ENCODE assay signal across 8 cellular contexts in genomic region chr2:131801745-131802350, GRCh38.
DNase-seq lines count a peak whose midpoint lies in the region; ATAC-seq and TF ChIP-seq lines count a peak whose summit lies in the region.
"Not testable (repeated sequence)": the region's sequence is repeated elsewhere in the genome, so short reads cannot be mapped to it uniquely, and the experiment has no call there.

No MANE protein-coding gene starts in this region.

- H3K27me3 ChIP-seq in endodermal cell (ENCODE audit: control insufficient read depth, insufficient read depth, low read length, poor library complexity, severe bottlenecking) = not testable (repeated sequence)

- not testable (repeated sequence) for H3K4me1 Mint-ChIP-seq in endodermal cell, memory B cell

- peak overlapping the region; percentile 89 for H3K4me3 ChIP-seq in endodermal cell (ENCODE audit: low read length)

- H3K36me3 Mint-ChIP-seq in endodermal cell (ENCODE audit: low read depth); memory B cell: not testable (repeated sequence)

- not testable (repeated sequence) for H3K9ac ChIP-seq in endodermal cell (ENCODE audit: extremely low read depth, low read length, poor library complexity, severe bottlenecking)

- not testable (repeated sequence) for H3K36me3 ChIP-seq in endodermal cell (ENCODE audit: control insufficient read depth, insufficient read depth, low read length)

- H3K27ac Mint-ChIP-seq in endodermal cell = peak overlapping the region; percentile 75
- H3K27ac Mint-ChIP-seq in memory B cell = not testable (repeated sequence)

- WGBS in endodermal cell (ENCODE audit: insufficient coverage in 1 of 2, insufficient read length in 1 of 2), 2 experiments = 3% methylated on average over 39 of the region's 41 CpGs; no CpG with 5 or more reads in 1 of the 2 experiments

- H3K4me1 ChIP-seq in endodermal cell (ENCODE audit: control insufficient read depth, insufficient read depth, low read length) = not testable (repeated sequence)

- ATAC-seq in GM19372 (IDR thresholded peaks at IDR 0.05; ENCODE audit: low read depth, unreplicated experiment) = peak; percentile 98
- peak; percentile 99 for ATAC-seq in HG03354 (IDR thresholded peaks at IDR 0.05; ENCODE audit: poor library complexity, severe bottlenecking, unreplicated experiment)
- peak; percentile 94 for ATAC-seq in memory B cell (ENCODE audit: low read depth)

- H3K27me3 Mint-ChIP-seq in endodermal cell (ENCODE audit: insufficient read depth) = peaks cover 29% of the 10 kb centered on the region
- H3K27me3 Mint-ChIP-seq in memory B cell = not testable (repeated sequence)

- H3K9me3 ChIP-seq in endodermal cell (ENCODE audit: control insufficient read depth, low read length) = not testable (repeated sequence)

- TF ChIP-seq CTCF in C4-2B (conservative IDR thresholded peaks at IDR 0.05) = peak; percentile 88
- TF ChIP-seq CTCF in endodermal cell (conservative IDR thresholded peaks at IDR 0.05) = peak; percentile 87

- not testable (repeated sequence) for H3K9me3 Mint-ChIP-seq in endodermal cell, memory B cell

- DNase-seq in NCI-H748 treated with DMSO at 0.1 percent for 48 hours (lab: John Stamatoyannopoulos, UW) (peak; percentile 27), activated T-cell treated with anti-CD3 and anti-CD28 coated beads for 1 hour (ENCODE audit: low read depth) (peak; percentile 65), endodermal cell (peak; percentile 93), memory B cell (ENCODE audit: low spot score in 2 of 2) (peak; percentile 79 to 81)
- peak; percentile 51 for DNase-seq in stimulated activated CD8-positive, alpha-beta memory T cell treated with anti-CD3 and anti-CD28 coated beads, Interleukin-12 subunit alpha, Interleukin-12 subunit beta, amount 100 ng/mL, for 1 hour (ENCODE audit: low read depth)

- not testable (repeated sequence) for H3K27ac ChIP-seq in C4-2B; endodermal cell (ENCODE audit: low read depth, low read length)

- H3K4me3 Mint-ChIP-seq in endodermal cell (peak overlapping the region; percentile 73), memory B cell (peak overlapping the region; percentile 61)

Comparison
In these comparisons a context has a peak if more than half of its experiments do, and no peak if none do; other contexts are left out.
1. DNase-seq: peak in every context shown above with its lines; median percentile 93 in endodermal cell; 80 in memory B cell; 65 in activated T-cell treated with anti-CD3 and anti-CD28 coated beads for 1 hour; 51 in stimulated activated CD8-positive, alpha-beta memory T cell treated with anti-CD3 and anti-CD28 coated beads, Interleukin-12 subunit alpha, Interleukin-12 subunit beta, amount 100 ng/mL, for 1 hour; 27 in NCI-H748 treated with DMSO at 0.1 percent for 48 hours.